Comparison of ENCODE assay signal across 8 cellular contexts in genomic region chr2:231708050-231708772, GRCh38. TPM values are rescaled to one million over a fixed set of nuclear protein-coding genes. Genes with fewer than 3 reads are reported as not detected.
A peak's percentile ranks its signal among the peaks of the same experiment; 100 is the strongest.
DNase-seq lines count a peak whose midpoint lies in the region; ATAC-seq and TF ChIP-seq lines count a peak whose summit lies in the region.

TSS of gene PTMA (plus strand) at chr2:231708525. CDS start at chr2:231708707, 182 bp downstream.

- peak within 1 kb of the TSS; percentile 96 for H3K4me2 ChIP-seq in KMS-11

- H4K20me1 ChIP-seq in KMS-11 (ENCODE audit: insufficient read depth), result peaks cover 25% of the 10 kb centered on the region

- H3K4me3 ChIP-seq in KMS-11 (IDR thresholded peaks at IDR 0.05; ENCODE audit: insufficient read depth, low read depth, low read length), result peak within 1 kb of the TSS; percentile 66
- peak within 1 kb of the TSS; percentile 93 to 99 (median 98) for H3K4me3 ChIP-seq in Peyer's patch
- H3K4me3 ChIP-seq in muscle layer of duodenum (ENCODE audit: low read depth in 1 of 2, low read length in 2 of 2), result peak within 1 kb of the TSS; percentile 86

- peak; percentile 98 to 99 for TF ChIP-seq POLR2A in Peyer's patch (IDR thresholded peaks at IDR 0.05)

- peak within 1 kb of the TSS; percentile 70 for H2AFZ ChIP-seq in KMS-11 (ENCODE audit: low read depth)

- peak within 1 kb of the TSS; percentile 99 for H3K9ac ChIP-seq in KMS-11

- H3K27me3 ChIP-seq in KMS-11 (ENCODE audit: insufficient read depth, low read depth), result no peaks in the 10 kb centered on the region
- no peaks in the 10 kb centered on the region for H3K27me3 ChIP-seq in Peyer's patch
- H3K27me3 ChIP-seq in muscle layer of duodenum (ENCODE audit: low read depth, low read length), result no peaks in the 10 kb centered on the region

- DNase-seq in DMS53 treated with DMSO at 0.1 percent for 48 hours (lab: John Stamatoyannopoulos, UW; ENCODE audit: unreplicated experiment) (peak; percentile 89), Peyer's patch (peak; percentile 98 to 100 (median 99))
- peak; percentile 99 to 100 for DNase-seq in activated T-cell treated with anti-CD3 and anti-CD28 coated beads, Interleukin-2, amount 50 U/mL, for 48 hours
- DNase-seq in stimulated activated CD8-positive, alpha-beta memory T cell treated with anti-CD3 and anti-CD28 coated beads, Interleukin-7, amount 100 ng/mL, for 4 hours (ENCODE audit: low read depth in 2 of 2), result peak; percentile 99 to 100

- peaks cover 30% of the 10 kb centered on the region for H3K4me1 ChIP-seq in KMS-11 (ENCODE audit: low read depth, poor library complexity, severe bottlenecking)
- peaks cover 0 to 27% (median 13%) of the 10 kb centered on the region in 4 donors for H3K4me1 ChIP-seq in Peyer's patch
- H3K4me1 ChIP-seq in muscle layer of duodenum (ENCODE audit: control insufficient read depth in 1 of 2, insufficient read depth in 2 of 2, low read length in 2 of 2), result peaks cover 23 to 25% of the 10 kb centered on the region in 2 donors

- H3K79me2 ChIP-seq in KMS-11 (ENCODE audit: insufficient read depth, low read depth), result peaks cover 58% of the 10 kb centered on the region

- H3K27ac ChIP-seq in KMS-11, result peak within 1 kb of the TSS; percentile 100
- H3K27ac ChIP-seq in Peyer's patch, result peak within 1 kb of the TSS; percentile 98 to 100 (median 100)
- H3K27ac ChIP-seq in muscle layer of duodenum (ENCODE audit: low read length), result peak within 1 kb of the TSS; percentile 98

- H3K9me3 ChIP-seq in Peyer's patch (no peaks in the 10 kb centered on the region), muscle layer of duodenum (ENCODE audit: control insufficient read depth in 1 of 2, low read length in 2 of 2) (no peaks in the 10 kb centered on the region)

- H3K36me3 ChIP-seq in KMS-11 (ENCODE audit: insufficient read depth), result peaks cover 19% of the 10 kb centered on the region; the same call in 1 of the 2 replicates
- peaks cover 0 to 15% (median 0%) of the 10 kb centered on the region in 3 donors for H3K36me3 ChIP-seq in Peyer's patch
- H3K36me3 ChIP-seq in muscle layer of duodenum (ENCODE audit: control insufficient read depth in 1 of 2, insufficient read depth in 2 of 2, low read length in 2 of 2), result peaks cover 14 to 15% of the 10 kb centered on the region in 2 donors

- ATAC-seq in GM21737 (IDR thresholded peaks at IDR 0.05; ENCODE audit: unreplicated experiment) (peak; percentile 59), esophagus mucosa (peak; percentile 83)

- TF ChIP-seq CTCF in KMS-11 (conservative IDR thresholded peaks at IDR 0.05; ENCODE audit: low read depth, low read length), result no peak
- peak in 1 of 6 experiments; percentile 12 for TF ChIP-seq CTCF in Peyer's patch (IDR thresholded peaks at IDR 0.05)

RNA-seq across cellular contexts. Expression of gene PTMA, which starts in this region (rescaled TPM):
- total RNA-seq in Peyer's patch, result 1,000 to 10,000 TPM in 1 of 4 donors, 100 to 1,000 TPM in 3; 316 to 1,049 (median 353) TPM
- 924 TPM for total RNA-seq in esophagus mucosa

Comparison
In these comparisons a context has a peak if more than half of its experiments do, and no peak if none do; other contexts are left out.
1. Peak in every context shown above with its lines: DNase-seq, ATAC-seq, H3K4me3 ChIP-seq and H3K27ac ChIP-seq.